Comparison of ENCODE assay signal across 15 cellular contexts in genomic region chr5:135367070-135367469, GRCh38. TPM values are rescaled to one million over a fixed set of nuclear protein-coding genes. Genes with fewer than 3 reads are reported as not detected.
DNase-seq lines count a peak whose midpoint lies in the region; ATAC-seq and TF ChIP-seq lines count a peak whose summit lies in the region.
"Had no signal": no experiment of that assay in that cellular context is flagged by ENCODE, and none has a peak within 500 bp of the region (broad histone marks: within the 10 kb centered on the region; RNA-seq: fewer than 3 reads in every experiment).

No MANE protein-coding gene starts in this region.

- POLR2A ChIA-PET in SK-N-SH (lab: Yijun Ruan, JAX): interaction anchor here (0.8 kb wide), 1 partner anchor 378 kb away, joined by 3 read pairs; no protein-coding TSS in a partner anchor

- no peak overlapping the region for H3K4me3 Mint-ChIP-seq in stimulated activated naive CD8-positive, alpha-beta T cell treated with anti-CD3 and anti-CD28 coated beads, Interleukin-15, amount 100 ng/mL, for 72 hours
- H3K4me3 Mint-ChIP-seq: CD8-positive, alpha-beta memory T cell; GM23338 had no signal

- no peak for DNase-seq in SK-N-SH
- peak; percentile 65 for DNase-seq in fibroblast of gingiva (ENCODE audit: low read depth)
- no peak for DNase-seq in smooth muscle cell (lab: John Stamatoyannopoulos, UW; ENCODE audit: unreplicated experiment)
- DNase-seq in stimulated activated naive CD8-positive, alpha-beta T cell treated with anti-CD3 and anti-CD28 coated beads, Interleukin-15, amount 100 ng/mL, for 72 hours: no peak
- no peak for DNase-seq in hypothalamus (lab: John Stamatoyannopoulos, UW)
- DNase-seq in MV-4-11 (lab: John Stamatoyannopoulos, UW): no peak
- DNase-seq: CD8-positive, alpha-beta memory T cell; GF-D8; KG1; NCI-H187 treated with DMSO at 0.1 percent for 48 hours; OCI-M1 had no signal

- no peaks in the 10 kb centered on the region for H3K9me3 Mint-ChIP-seq in stimulated activated naive CD8-positive, alpha-beta T cell treated with anti-CD3 and anti-CD28 coated beads, Interleukin-15, amount 100 ng/mL, for 72 hours
- H3K9me3 Mint-ChIP-seq: CD8-positive, alpha-beta memory T cell; GM23338 had no signal

- H4K20me1 ChIP-seq in SK-N-SH (ENCODE audit: insufficient read depth) (peaks cover 16% of the 10 kb centered on the region), smooth muscle cell (ENCODE audit: low read depth) (peaks cover 89% of the 10 kb centered on the region)

- H3K4me3 ChIP-seq in SK-N-SH (ENCODE audit: low read depth in 2 of 2, low read length in 1 of 2) (no peak overlapping the region), smooth muscle cell (no peak overlapping the region)
- H3K4me3 ChIP-seq: GM23338 had no signal

- no peak overlapping the region for H3K9ac ChIP-seq in SK-N-SH
- no peak overlapping the region for H3K9ac ChIP-seq in smooth muscle cell (ENCODE audit: low read depth)

- H3K9me2 ChIP-seq in SK-N-SH: no peaks in the 10 kb centered on the region

- H3F3A ChIP-seq in SK-N-SH (replicated peaks; ENCODE audit: insufficient read depth) (no peaks in the 10 kb centered on the region), smooth muscle cell (ENCODE audit: low read depth) (peaks cover 24% of the 10 kb centered on the region)

- CTCF ChIA-PET in SK-N-SH (lab: Yijun Ruan, JAX): interaction anchor here (0.9 to 1.5 kb wide), 2 partner anchors 9 to 11 kb away, joined by 3 to 7 read pairs; no protein-coding TSS in a partner anchor

- H3K79me2 ChIP-seq in SK-N-SH (ENCODE audit: insufficient read depth): peaks cover 44% of the 10 kb centered on the region; the same call in 1 of the 2 replicates
- peaks cover 92% of the 10 kb centered on the region for H3K79me2 ChIP-seq in smooth muscle cell (ENCODE audit: low read depth)

- peak in 1 of 2 experiments; percentile 58; a peak in 1 of 4 replicates for TF ChIP-seq EP300 in SK-N-SH (IDR thresholded peaks at IDR 0.05; ENCODE audit: borderline replicate concordance in 1 of 2, low read depth in 1 of 2, low read length in 1 of 2)

- H3K36me3 ChIP-seq in SK-N-SH (replicated peaks in 1 of 2; ENCODE audit: control insufficient read depth in 1 of 2, insufficient read depth in 2 of 2, low read length in 1 of 2) (peaks cover 51 to 71% of the 10 kb centered on the region in 2 experiments), smooth muscle cell (ENCODE audit: low read depth) (peaks cover 23% of the 10 kb centered on the region)

- H2AFZ ChIP-seq in SK-N-SH (ENCODE audit: low read depth): no peak overlapping the region
- no peak overlapping the region for H2AFZ ChIP-seq in smooth muscle cell (ENCODE audit: low read depth)
- H2AFZ ChIP-seq: GM23338 had no signal

- ATAC-seq in SK-N-SH treated with all-trans-retinoic acid at 6 μM for 48 hours: peak; percentile 22; the same call in 1 of the 3 replicates
- ATAC-seq in stimulated activated naive CD8-positive, alpha-beta T cell treated with anti-CD3 and anti-CD28 coated beads, Interleukin-15, amount 100 ng/mL, for 72 hours: no peak
- ATAC-seq: GM23338 had no signal

- H3K4me1 ChIP-seq in SK-N-SH (ENCODE audit: control insufficient read depth in 1 of 2, insufficient read depth in 2 of 2, low read depth in 1 of 2, low read length in 1 of 2): peaks cover 16 to 21% of the 10 kb centered on the region in 2 experiments; a peak in 2 of 4 replicates
- no peaks in the 10 kb centered on the region for H3K4me1 ChIP-seq in smooth muscle cell (ENCODE audit: low read depth)

- no peak for TF ChIP-seq RAD21 in SK-N-SH (IDR thresholded peaks at IDR 0.05; ENCODE audit: low read length)

- H3K27me3 ChIP-seq in SK-N-SH (ENCODE audit: insufficient read depth) (no peaks in the 10 kb centered on the region), smooth muscle cell (ENCODE audit: low read depth) (no peaks in the 10 kb centered on the region)

- H3K27ac Mint-ChIP-seq in stimulated activated naive CD8-positive, alpha-beta T cell treated with anti-CD3 and anti-CD28 coated beads, Interleukin-15, amount 100 ng/mL, for 72 hours: no peak overlapping the region
- H3K27ac Mint-ChIP-seq: CD8-positive, alpha-beta memory T cell; GM23338 had no signal

- no peaks in the 10 kb centered on the region for H3K27me3 Mint-ChIP-seq in stimulated activated naive CD8-positive, alpha-beta T cell treated with anti-CD3 and anti-CD28 coated beads, Interleukin-15, amount 100 ng/mL, for 72 hours
- H3K27me3 Mint-ChIP-seq: CD8-positive, alpha-beta memory T cell had no signal

- no peaks in the 10 kb centered on the region for H3K4me1 Mint-ChIP-seq in stimulated activated naive CD8-positive, alpha-beta T cell treated with anti-CD3 and anti-CD28 coated beads, Interleukin-15, amount 100 ng/mL, for 72 hours
- H3K4me1 Mint-ChIP-seq: GM23338 had no signal

- no peak overlapping the region for H3K4me2 ChIP-seq in SK-N-SH
- H3K4me2 ChIP-seq in smooth muscle cell: no peak overlapping the region
- H3K4me2 ChIP-seq: GM23338 had no signal

- WGBS in SK-N-SH (ENCODE audit: low lambda C conversion rate): 62% methylated on average over 2 of the region's 2 CpGs
- WGBS in smooth muscle cell (ENCODE audit: low lambda C conversion rate): 45% methylated on average over 2 of the region's 2 CpGs

- no peak for TF ChIP-seq CTCF in SK-N-SH (IDR thresholded peaks at IDR 0.05)
- TF ChIP-seq CTCF in VCaP (conservative IDR thresholded peaks at IDR 0.05): no peak
- no peak for TF ChIP-seq CTCF in smooth muscle cell (IDR thresholded peaks at IDR 0.05; ENCODE audit: borderline replicate concordance, insufficient read depth, poor library complexity, severe bottlenecking)

- no peaks in the 10 kb centered on the region for H3K9me3 ChIP-seq in SK-N-SH
- H3K9me3 ChIP-seq in smooth muscle cell (replicated peaks; ENCODE audit: low read depth): no peaks in the 10 kb centered on the region

- peak overlapping the region in 1 of 2 experiments; percentile 39; a peak in 2 of 4 replicates for H3K27ac ChIP-seq in SK-N-SH (ENCODE audit: low read depth in 2 of 2, low read length in 1 of 2)
- H3K27ac ChIP-seq in VCaP: peak overlapping the region; percentile 93
- peak overlapping the region; percentile 20 for H3K27ac ChIP-seq in smooth muscle cell (ENCODE audit: low read depth)
- H3K27ac ChIP-seq: 22Rv1 had no signal

TF ChIP-seq in SK-N-SH treated with all-trans-retinoic acid at 6 μM for 48 hours, 23 proteins besides CTCF, POLR2A, EP300 and RAD21 (continues in another document):
- TF ChIP-seq RARB (CRISPR knock-in tag; IDR thresholded peaks at IDR 0.05) (no peak), ZFP3 (CRISPR knock-in tag; IDR thresholded peaks at IDR 0.05) (no peak), ISL1 (CRISPR knock-in tag; IDR thresholded peaks at IDR 0.05) (no peak), ZFP30 (CRISPR knock-in tag; IDR thresholded peaks at IDR 0.05) (no peak), GLIS3 (CRISPR knock-in tag; IDR thresholded peaks at IDR 0.05) (no peak), ARNTL (CRISPR knock-in tag; IDR thresholded peaks at IDR 0.05; ENCODE audit: borderline replicate concordance, low read depth) (no peak), PPARA (CRISPR knock-in tag; IDR thresholded peaks at IDR 0.05; ENCODE audit: borderline replicate concordance) (no peak)
- TF ChIP-seq, protein P1, sequence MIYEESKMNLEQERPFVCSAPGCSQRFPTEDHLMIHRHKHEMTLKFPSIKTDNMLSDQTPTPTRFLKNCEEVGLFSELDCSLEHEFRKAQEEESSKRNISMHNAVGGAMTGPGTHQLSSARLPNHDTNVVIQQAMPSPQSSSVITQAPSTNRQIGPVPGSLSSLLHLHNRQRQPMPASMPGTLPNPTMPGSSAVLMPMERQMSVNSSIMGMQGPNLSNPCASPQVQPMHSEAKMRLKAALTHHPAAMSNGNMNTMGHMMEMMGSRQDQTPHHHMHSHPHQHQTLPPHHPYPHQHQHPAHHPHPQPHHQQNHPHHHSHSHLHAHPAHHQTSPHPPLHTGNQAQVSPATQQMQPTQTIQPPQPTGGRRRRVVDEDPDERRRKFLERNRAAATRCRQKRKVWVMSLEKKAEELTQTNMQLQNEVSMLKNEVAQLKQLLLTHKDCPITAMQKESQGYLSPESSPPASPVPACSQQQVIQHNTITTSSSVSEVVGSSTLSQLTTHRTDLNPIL (CRISPR knock-in tag; IDR thresholded peaks at IDR 0.05; ENCODE audit: low read depth): no peak

TF ChIP-seq in SK-N-SH, 30 proteins besides CTCF, POLR2A, EP300 and RAD21 (continues in another document):
- TF ChIP-seq, protein P2, sequence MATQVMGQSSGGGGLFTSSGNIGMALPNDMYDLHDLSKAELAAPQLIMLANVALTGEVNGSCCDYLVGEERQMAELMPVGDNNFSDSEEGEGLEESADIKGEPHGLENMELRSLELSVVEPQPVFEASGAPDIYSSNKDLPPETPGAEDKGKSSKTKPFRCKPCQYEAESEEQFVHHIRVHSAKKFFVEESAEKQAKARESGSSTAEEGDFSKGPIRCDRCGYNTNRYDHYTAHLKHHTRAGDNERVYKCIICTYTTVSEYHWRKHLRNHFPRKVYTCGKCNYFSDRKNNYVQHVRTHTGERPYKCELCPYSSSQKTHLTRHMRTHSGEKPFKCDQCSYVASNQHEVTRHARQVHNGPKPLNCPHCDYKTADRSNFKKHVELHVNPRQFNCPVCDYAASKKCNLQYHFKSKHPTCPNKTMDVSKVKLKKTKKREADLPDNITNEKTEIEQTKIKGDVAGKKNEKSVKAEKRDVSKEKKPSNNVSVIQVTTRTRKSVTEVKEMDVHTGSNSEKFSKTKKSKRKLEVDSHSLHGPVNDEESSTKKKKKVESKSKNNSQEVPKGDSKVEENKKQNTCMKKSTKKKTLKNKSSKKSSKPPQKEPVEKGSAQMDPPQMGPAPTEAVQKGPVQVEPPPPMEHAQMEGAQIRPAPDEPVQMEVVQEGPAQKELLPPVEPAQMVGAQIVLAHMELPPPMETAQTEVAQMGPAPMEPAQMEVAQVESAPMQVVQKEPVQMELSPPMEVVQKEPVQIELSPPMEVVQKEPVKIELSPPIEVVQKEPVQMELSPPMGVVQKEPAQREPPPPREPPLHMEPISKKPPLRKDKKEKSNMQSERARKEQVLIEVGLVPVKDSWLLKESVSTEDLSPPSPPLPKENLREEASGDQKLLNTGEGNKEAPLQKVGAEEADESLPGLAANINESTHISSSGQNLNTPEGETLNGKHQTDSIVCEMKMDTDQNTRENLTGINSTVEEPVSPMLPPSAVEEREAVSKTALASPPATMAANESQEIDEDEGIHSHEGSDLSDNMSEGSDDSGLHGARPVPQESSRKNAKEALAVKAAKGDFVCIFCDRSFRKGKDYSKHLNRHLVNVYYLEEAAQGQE (IDR thresholded peaks at IDR 0.05; ENCODE audit: low read depth, low read length): no peak
- no peak for TF ChIP-seq EZH2phosphoT487 (IDR thresholded peaks at IDR 0.05; ENCODE audit: borderline replicate concordance, low read depth)
- no peak for TF ChIP-seq TCF12 (IDR thresholded peaks at IDR 0.05)
- no peak for TF ChIP-seq NFIC (IDR thresholded peaks at IDR 0.05; ENCODE audit: borderline replicate concordance)
- TF ChIP-seq YY1 (IDR thresholded peaks at IDR 0.05; ENCODE audit: low read depth): no peak
- TF ChIP-seq JUND (IDR thresholded peaks at IDR 0.05): no peak
- no peak for TF ChIP-seq TEAD4 (IDR thresholded peaks at IDR 0.05; ENCODE audit: borderline replicate concordance, insufficient read depth)

RNA-seq across cellular contexts. Expression of gene MACROH2A1, which starts 32.0 kb away (rescaled TPM):
- polyA plus RNA-seq in SK-N-SH (2012; rRNA removed) (146 and 165 TPM in 2 replicates), smooth muscle cell (272 and 309 TPM in 2 replicates)
- polyA plus RNA-seq in SK-N-SH (2012; cell fraction: cytosol; rRNA removed): 96.4 and 128 TPM in 2 replicates
- polyA plus RNA-seq in SK-N-SH (2012; cell fraction: nucleus; rRNA removed): 251 and 315 TPM in 2 replicates
- total RNA-seq in smooth muscle cell: 349 and 371 TPM in 2 replicates
